Comparison of ENCODE assay signal across 1 cellular context in genomic region chr3:101377796-101378195, GRCh38.
TF ChIP-seq lines count a peak whose summit lies in the region.

No MANE protein-coding gene starts in this region.

TF ChIP-seq in IMR-90, 13 proteins besides CTCF, POLR2A, EP300 and RAD21 (continued from another document):
- no peak for TF ChIP-seq ELK1 (IDR thresholded peaks at IDR 0.05; ENCODE audit: borderline replicate concordance, low read depth, low read length)
- no peak for TF ChIP-seq RFX5 (IDR thresholded peaks at IDR 0.05; ENCODE audit: low read depth, low read length)
- TF ChIP-seq RCOR1 (IDR thresholded peaks at IDR 0.05; ENCODE audit: insufficient replicate concordance, low read length) = no peak
- no peak for TF ChIP-seq FOS (IDR thresholded peaks at IDR 0.05; ENCODE audit: low read depth, low read length)
- TF ChIP-seq MAFK (IDR thresholded peaks at IDR 0.05; ENCODE audit: low read depth, low read length) = no peak
